Comparison of ENCODE assay signal across 17 cellular contexts in the genomic region with DNA sequence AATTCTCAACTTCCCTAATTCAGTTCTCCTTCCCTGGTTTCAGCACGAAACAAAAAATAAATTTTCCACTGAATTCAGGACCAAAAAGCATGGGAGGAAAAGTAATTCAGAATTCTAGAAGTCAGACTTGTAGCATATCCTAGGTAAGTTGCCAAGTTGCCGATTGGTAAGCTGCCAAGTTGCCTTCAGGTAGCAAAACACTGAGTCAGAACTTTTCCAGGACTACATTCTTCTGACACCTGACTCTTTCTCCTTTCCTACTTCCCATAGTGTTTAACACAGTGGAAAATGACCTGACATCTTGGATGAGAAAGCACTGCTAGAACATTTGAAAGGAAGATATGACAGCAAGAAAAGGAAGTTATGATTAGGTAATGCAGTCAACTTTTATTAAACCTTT.
A peak's percentile ranks its signal among the peaks of the same experiment; 100 is the strongest.
DNase-seq lines count a peak whose midpoint lies in the region; ATAC-seq and TF ChIP-seq lines count a peak whose summit lies in the region.
"Had no signal": no experiment of that assay in that cellular context is flagged by ENCODE, and none has a peak within 500 bp of the region (broad histone marks: within the 10 kb centered on the region; RNA-seq: fewer than 3 reads in every experiment).

No MANE protein-coding gene starts in this region.

- H3K9me2 ChIP-seq in HCT116 (ENCODE audit: insufficient read depth) (no peaks in the 10 kb centered on the region), PC-3 (replicated peaks; ENCODE audit: low read length) (no peaks in the 10 kb centered on the region)

- POLR2A ChIA-PET in HCT116 (lab: Charles Lee), result no interaction called here
- POLR2A ChIA-PET in PC-3 (lab: Charles Lee; ENCODE audit: unreplicated experiment), result no interaction called here
- POLR2A ChIA-PET in GM10248 (lab: Yijun Ruan, JAX), result no interaction called here

- H4K20me1 ChIP-seq in HCT116 (ENCODE audit: insufficient read depth) (no peaks in the 10 kb centered on the region), PC-3 (ENCODE audit: low read length) (no peaks in the 10 kb centered on the region)

- no peak for TF ChIP-seq RAD21 in HCT116 (IDR thresholded peaks at IDR 0.05; ENCODE audit: low read depth)

- no peak for TF ChIP-seq POLR2A in HCT116 (IDR thresholded peaks at IDR 0.05; ENCODE audit: borderline replicate concordance, extremely low read depth, insufficient read depth, insufficient read length)

- H3K4me1 ChIP-seq in HCT116 (ENCODE audit: control insufficient read depth in 1 of 2, insufficient read depth in 2 of 2, low read length in 2 of 2), result peaks cover 0 to 6% of the 10 kb centered on the region in 2 experiments; a peak in 2 of 4 replicates
- peaks cover 21% of the 10 kb centered on the region for H3K4me1 ChIP-seq in PC-3 (ENCODE audit: insufficient read depth, low read length)
- H3K4me1 ChIP-seq: Caco-2 had no signal

- no peak for TF ChIP-seq CTCF in HCT116 (IDR thresholded peaks at IDR 0.05 in 2 of 3, conservative IDR thresholded peaks at IDR 0.05 in 1 of 3; ENCODE audit: borderline replicate concordance in 1 of 3, insufficient read depth in 1 of 3, low read depth in 2 of 3, low read length in 2 of 3)
- TF ChIP-seq CTCF in PC-3 (conservative IDR thresholded peaks at IDR 0.05; ENCODE audit: low read depth, low read length), result no peak
- TF ChIP-seq CTCF in GM10248 (IDR thresholded peaks at IDR 0.05; ENCODE audit: control extremely low read depth, extremely low read depth, low read depth, missing control alignments), result no peak

- DNase-seq in HCT116 (ENCODE audit: low read depth, low spot score) (no peak), PC-3 (peak; percentile 100), T47D (ENCODE audit: low read depth in 1 of 2, low spot score in 1 of 2) (peak; percentile 31 to 90), mucosa of gallbladder (ENCODE audit: low spot score) (peak; percentile 48), UCSD-AML1 (lab: John Stamatoyannopoulos, UW; ENCODE audit: unreplicated experiment) (no peak), anterior cingulate cortex (lab: John Stamatoyannopoulos, UW) (no peak), GM10248 (ENCODE audit: extremely low spot score) (no peak)
- DNase-seq in stimulated activated naive CD4-positive, alpha-beta T cell (lab: John Stamatoyannopoulos, UW), result no peak
- DNase-seq: AML-193, Caco-2, HFFc6, IMR-90, NCI-H1694, NCI-H2107, NCI-H226, NCI-H526 treated with DMSO at 0.1 percent for 48 hours, SHP77 had no signal

- H3K79me2 ChIP-seq in HCT116 (ENCODE audit: insufficient read depth, low read length) (no peaks in the 10 kb centered on the region), PC-3 (ENCODE audit: low read length) (no peaks in the 10 kb centered on the region)

- RAD21 ChIA-PET in HCT116 (lab: Charles Lee; ENCODE audit: low non-redundant PET in 1 of 2, low total read pairs in 2 of 2, uncharacterized antibody in 2 of 2, unreplicated experiment in 2 of 2), result no interaction called here

- H3K27ac ChIP-seq in HCT116 (ENCODE audit: low read depth, low read length) (no peak overlapping the region), PC-3 (ENCODE audit: low read length) (peak overlapping the region; percentile 52)

- in situ Hi-C loops in T47D (cut with HindIII; ENCODE audit: low pct_unique_long_range_greater_than_20kb, low sequenced_read_pairs), result no loop called here

- peaks cover 4% of the 10 kb centered on the region for H3F3A ChIP-seq in PC-3 (ENCODE audit: low read length, unreplicated experiment)

- H3K27me3 ChIP-seq in HCT116 (ENCODE audit: insufficient read depth, low read length) (no peaks in the 10 kb centered on the region), PC-3 (ENCODE audit: low read length) (no peaks in the 10 kb centered on the region)

- H3K9me3 ChIP-seq in HCT116 (ENCODE audit: control insufficient read depth in 1 of 2, insufficient read depth in 1 of 2, low read depth in 1 of 2, low read length in 2 of 2), result no peaks in the 10 kb centered on the region
- H3K9me3 ChIP-seq in PC-3 (ENCODE audit: low read length), result no peaks in the 10 kb centered on the region
- H3K9me3 ChIP-seq: Caco-2 had no signal

- CTCF ChIA-PET in HCT116 (lab: Charles Lee), result no interaction called here
- CTCF ChIA-PET in PC-3 (lab: Charles Lee), result interaction anchor here (0.5 kb wide), 1 partner anchor 1390 kb away, joined by 6 read pairs; no protein-coding TSS in a partner anchor
- CTCF ChIA-PET in GM10248 (lab: Yijun Ruan, JAX), result no interaction called here

- no TSS peak for BruUV-seq in HCT116 (replicated peaks; lab: Mats Ljungman, UMichigan)
- no TSS peak for BruUV-seq in PC-3 (replicated peaks; lab: Mats Ljungman, UMichigan)

- H3K36me3 ChIP-seq in HCT116 (ENCODE audit: control insufficient read depth in 1 of 2, insufficient read depth in 2 of 2, low read length in 2 of 2) (no peaks in the 10 kb centered on the region), PC-3 (ENCODE audit: low read depth, low read length) (no peaks in the 10 kb centered on the region)

- no peak overlapping the region for H3K4me3 ChIP-seq in HCT116 (replicated peaks in 1 of 2; ENCODE audit: low read depth in 1 of 2, low read length in 2 of 2)
- H3K4me3 ChIP-seq in PC-3 (ENCODE audit: low read length), result peak overlapping the region; percentile 11; the same call in 1 of the 2 replicates

- H2AFZ ChIP-seq in HCT116 (ENCODE audit: low read depth, low read length, poor library complexity, severe bottlenecking) (no peak overlapping the region), PC-3 (ENCODE audit: low read length) (no peak overlapping the region)

- no peak for ATAC-seq in HCT116
- peak; percentile 89 for ATAC-seq in PC-3

- intact Hi-C loops in HCT116 (cut with micrococcal nuclease), result no loop called here
- intact Hi-C loops in PC-3 (cut with micrococcal nuclease), result loop anchor here (1.0 to 2.0 kb wide), 2 partner anchors 11 to 71 kb away; no protein-coding TSS in a partner anchor

- H3K4me2 ChIP-seq in HCT116 (ENCODE audit: low read length) (no peak overlapping the region), PC-3 (ENCODE audit: low read length) (peak overlapping the region; percentile 44)

- H3K9ac ChIP-seq in HCT116 (ENCODE audit: low read length), result no peak overlapping the region
- H3K9ac ChIP-seq in PC-3 (ENCODE audit: low read length), result no peak overlapping the region

TF ChIP-seq in HCT116, 20 proteins besides CTCF, POLR2A, EP300 and RAD21:
- TF ChIP-seq SP1 (IDR thresholded peaks at IDR 0.05; ENCODE audit: low read depth), result 0 out of 2 replicates have a peak, but pooled peaks have one; percentile 14
- no peak for TF ChIP-seq ZFX (IDR thresholded peaks at IDR 0.05)

Comparison
In these comparisons a context has a peak if more than half of its experiments do, and no peak if none do; other contexts are left out.
1. DNase-seq: peak in PC-3 (single experiment), T47D (2 of 2) and mucosa of gallbladder (single experiment); none in HCT116 (single experiment), stimulated activated naive CD4-positive, alpha-beta T cell (0 of 6), UCSD-AML1 (single experiment), anterior cingulate cortex (0 of 58) and GM10248 (single experiment).